In the genomic region with DNA sequence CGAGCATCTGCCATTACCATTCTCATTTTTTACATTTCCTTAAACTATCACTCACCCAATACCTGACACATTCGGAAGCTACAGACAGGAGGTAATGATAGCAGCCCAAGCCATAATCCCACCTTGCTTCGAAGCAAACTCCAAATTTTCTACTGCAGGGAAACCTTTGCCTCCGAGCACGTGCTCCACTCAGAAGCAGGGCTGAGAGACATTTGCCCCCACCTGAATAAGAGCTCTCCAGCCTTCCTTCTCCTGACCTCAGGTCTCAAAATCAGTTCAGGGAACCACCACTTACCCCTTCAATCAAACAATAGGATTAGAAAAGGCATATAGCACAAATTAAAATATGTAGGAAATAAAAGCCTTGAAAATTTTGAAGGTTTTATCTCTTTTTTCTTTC, we compare ENCODE assay signal across 1 cellular context.
A peak's percentile ranks its signal among the peaks of the same experiment; 100 is the strongest.
TF ChIP-seq lines count a peak whose summit lies in the region.

No MANE protein-coding gene starts in this region.

TF ChIP-seq in GM23338, 12 proteins besides CTCF, POLR2A, EP300 and RAD21 (continued from another document):
- TF ChIP-seq, protein P1, sequence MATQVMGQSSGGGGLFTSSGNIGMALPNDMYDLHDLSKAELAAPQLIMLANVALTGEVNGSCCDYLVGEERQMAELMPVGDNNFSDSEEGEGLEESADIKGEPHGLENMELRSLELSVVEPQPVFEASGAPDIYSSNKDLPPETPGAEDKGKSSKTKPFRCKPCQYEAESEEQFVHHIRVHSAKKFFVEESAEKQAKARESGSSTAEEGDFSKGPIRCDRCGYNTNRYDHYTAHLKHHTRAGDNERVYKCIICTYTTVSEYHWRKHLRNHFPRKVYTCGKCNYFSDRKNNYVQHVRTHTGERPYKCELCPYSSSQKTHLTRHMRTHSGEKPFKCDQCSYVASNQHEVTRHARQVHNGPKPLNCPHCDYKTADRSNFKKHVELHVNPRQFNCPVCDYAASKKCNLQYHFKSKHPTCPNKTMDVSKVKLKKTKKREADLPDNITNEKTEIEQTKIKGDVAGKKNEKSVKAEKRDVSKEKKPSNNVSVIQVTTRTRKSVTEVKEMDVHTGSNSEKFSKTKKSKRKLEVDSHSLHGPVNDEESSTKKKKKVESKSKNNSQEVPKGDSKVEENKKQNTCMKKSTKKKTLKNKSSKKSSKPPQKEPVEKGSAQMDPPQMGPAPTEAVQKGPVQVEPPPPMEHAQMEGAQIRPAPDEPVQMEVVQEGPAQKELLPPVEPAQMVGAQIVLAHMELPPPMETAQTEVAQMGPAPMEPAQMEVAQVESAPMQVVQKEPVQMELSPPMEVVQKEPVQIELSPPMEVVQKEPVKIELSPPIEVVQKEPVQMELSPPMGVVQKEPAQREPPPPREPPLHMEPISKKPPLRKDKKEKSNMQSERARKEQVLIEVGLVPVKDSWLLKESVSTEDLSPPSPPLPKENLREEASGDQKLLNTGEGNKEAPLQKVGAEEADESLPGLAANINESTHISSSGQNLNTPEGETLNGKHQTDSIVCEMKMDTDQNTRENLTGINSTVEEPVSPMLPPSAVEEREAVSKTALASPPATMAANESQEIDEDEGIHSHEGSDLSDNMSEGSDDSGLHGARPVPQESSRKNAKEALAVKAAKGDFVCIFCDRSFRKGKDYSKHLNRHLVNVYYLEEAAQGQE (IDR thresholded peaks at IDR 0.05; ENCODE audit: unreplicated experiment) = peak; percentile 30
TF ChIP-seq in GM23338: peak in this region for 1.
